In genomic region chr12:88132387-88132786, GRCh38 we compare ENCODE assay signal across 16 cellular contexts.
"Had no signal": no experiment of that assay in that cellular context is flagged by ENCODE, and none has a peak within 500 bp of the region (broad histone marks: within the 10 kb centered on the region; RNA-seq: fewer than 3 reads in every experiment).

No MANE protein-coding gene starts in this region.

- H3K4me3 Mint-ChIP-seq: activated CD4-positive, alpha-beta T cell treated with anti-CD3 and anti-CD28 coated beads, Interleukin-2, amount 10 ng/mL, durations not matched to agents 24 days and 14 days; activated naive CD8-positive, alpha-beta T cell treated with anti-CD3 and anti-CD28 coated beads for 36 hours; WTC11 had no signal

- H3K27me3 ChIP-seq: dorsolateral prefrontal cortex, heart right ventricle, ovary, tibial artery, vagina had no signal

- DNase-seq: activated CD4-positive, alpha-beta T cell treated with anti-CD3 and anti-CD28 coated beads, Interleukin-2, amount 10 ng/mL, durations not matched to agents 24 days and 14 days; activated gamma-delta T cell treated with Interleukin-2 at 50 U/mL for 16 hours; activated naive CD8-positive, alpha-beta T cell treated with anti-CD3 and anti-CD28 coated beads for 36 hours; activated T-cell treated with anti-CD3 and anti-CD28 coated beads, Interleukin-2, amount 50 U/mL, for 48 hours; aorta; dorsolateral prefrontal cortex; heart right ventricle; kidney; mesendoderm; ovary; stimulated activated CD4-positive, alpha-beta T cell treated with anti-CD3 and anti-CD28 coated beads, Interleukin-4, amount 100 ng/mL, for 4 hours; tibial artery had no signal

- H3K9me3 ChIP-seq: heart right ventricle, ovary, tibial artery, vagina had no signal

- ATAC-seq: heart right ventricle, WTC11 had no signal

- H3K27ac Mint-ChIP-seq: activated CD4-positive, alpha-beta T cell treated with anti-CD3 and anti-CD28 coated beads, Interleukin-2, amount 10 ng/mL, durations not matched to agents 24 days and 14 days; WTC11 had no signal

- H3K36me3 ChIP-seq: ovary had no signal

- FAIRE-seq: endometrium, frontal cortex, kidney had no signal

- H3K27me3 Mint-ChIP-seq: activated CD4-positive, alpha-beta T cell treated with anti-CD3 and anti-CD28 coated beads, Interleukin-2, amount 10 ng/mL, durations not matched to agents 24 days and 14 days; activated naive CD8-positive, alpha-beta T cell treated with anti-CD3 and anti-CD28 coated beads for 36 hours had no signal

- H3K4me3 ChIP-seq: dorsolateral prefrontal cortex, heart right ventricle, ovary, tibial artery, vagina had no signal

- H3K4me1 ChIP-seq: heart right ventricle, tibial artery, vagina had no signal

- H3K4me1 Mint-ChIP-seq: WTC11 had no signal

- H3K9me3 Mint-ChIP-seq: activated CD4-positive, alpha-beta T cell treated with anti-CD3 and anti-CD28 coated beads, Interleukin-2, amount 10 ng/mL, durations not matched to agents 24 days and 14 days; activated naive CD8-positive, alpha-beta T cell treated with anti-CD3 and anti-CD28 coated beads for 36 hours; WTC11 had no signal

- H3K27ac ChIP-seq: dorsolateral prefrontal cortex, heart right ventricle, ovary, tibial artery, vagina had no signal
